ENCODE assay signal across 30 cellular contexts in the genomic region with DNA sequence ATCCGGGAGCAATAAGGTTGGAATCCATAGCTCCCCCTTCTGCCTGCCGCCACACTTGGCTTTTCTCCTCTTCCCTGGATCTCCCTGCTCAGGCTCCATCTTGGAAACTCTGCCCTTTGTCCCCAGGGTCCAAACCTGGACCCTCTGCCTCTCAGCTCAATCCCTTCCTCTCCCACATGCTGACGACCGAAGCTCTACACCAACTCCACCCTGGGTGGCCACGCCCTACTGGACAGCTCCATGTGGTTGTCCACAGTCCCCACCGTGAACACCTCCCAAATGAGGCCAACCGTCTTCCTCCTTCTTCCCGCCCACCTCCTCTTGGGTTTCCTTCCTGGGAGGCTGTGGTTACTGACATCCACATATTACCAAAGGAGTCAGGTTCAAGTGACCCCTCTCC. TPM values are rescaled to one million over a fixed set of nuclear protein-coding genes. Genes with fewer than 3 reads are reported as not detected.
"Had no signal": no experiment of that assay in that cellular context is flagged by ENCODE, and none has a peak within 500 bp of the region (broad histone marks: within the 10 kb centered on the region; RNA-seq: fewer than 3 reads in every experiment).

No MANE protein-coding gene starts in this region.

- H3K27ac ChIP-seq: ascending aorta, brain microvascular endothelial cell, heart right ventricle, lower lobe of right lung, thoracic aorta had no signal

- H3K36me3 Mint-ChIP-seq: type B pancreatic cell had no signal

- H3K27me3 Mint-ChIP-seq: type B pancreatic cell had no signal

- H3K4me3 Mint-ChIP-seq: activated CD4-positive, alpha-beta memory T cell treated with anti-CD3 and anti-CD28 coated beads for 36 hours; activated T-cell treated with anti-CD3 and anti-CD28 coated beads, Interleukin-2, amount 50 U/mL, for 72 hours; naive thymus-derived CD4-positive, alpha-beta T cell; neural crest cell; stimulated activated naive B cell treated with anti-CD40 and anti-IgM and Interleukin-4, amounts not matched to agents 10 μg/mL and 1 μg/mL and 100 μg/mL, for 72 hours; T-helper 1 cell treated with Interleukin-12 subunit alpha and Interleukin-12 subunit beta and Interleukin-4 antibody, amounts not matched to agents 30 μg/mL and 1 μg/mL, for 36 hours; type B pancreatic cell had no signal

- H3K4me1 Mint-ChIP-seq: naive thymus-derived CD4-positive, alpha-beta T cell had no signal

- H3K9me3 ChIP-seq: ascending aorta had no signal

- H3K4me1 ChIP-seq: heart right ventricle, lower lobe of right lung had no signal

- H3K4me2 ChIP-seq: smooth muscle cell had no signal

- H3K27ac Mint-ChIP-seq: activated CD4-positive, alpha-beta memory T cell treated with anti-CD3 and anti-CD28 coated beads for 36 hours; activated T-cell treated with anti-CD3 and anti-CD28 coated beads, Interleukin-2, amount 50 U/mL, for 72 hours; naive thymus-derived CD4-positive, alpha-beta T cell; stimulated activated naive B cell treated with anti-CD40 and anti-IgM and Interleukin-4, amounts not matched to agents 10 μg/mL and 1 μg/mL and 100 μg/mL, for 72 hours; T-helper 1 cell treated with Interleukin-12 subunit alpha and Interleukin-12 subunit beta and Interleukin-4 antibody, amounts not matched to agents 30 μg/mL and 1 μg/mL, for 36 hours; type B pancreatic cell had no signal

- FAIRE-seq: kidney had no signal

- H3K4me3 ChIP-seq: ascending aorta, heart right ventricle, lower lobe of right lung, smooth muscle cell, thoracic aorta had no signal

- H3K9me3 Mint-ChIP-seq: type B pancreatic cell had no signal

- DNase-seq: activated CD4-positive, alpha-beta memory T cell treated with anti-CD3 and anti-CD28 coated beads for 36 hours; activated CD4-positive, alpha-beta T cell treated with anti-CD3 and anti-CD28 coated beads for 48 hours; activated effector memory CD4-positive, alpha-beta T cell treated with anti-CD3 and anti-CD28 coated beads, Interleukin-2, amount 50 U/mL, for 16 hours; activated naive CD4-positive, alpha-beta T cell treated with anti-CD3 and anti-CD28 coated beads, Interleukin-2, amount 50 U/mL, for 16 hours; activated T-cell treated with anti-CD3 and anti-CD28 coated beads, Interleukin-2, amount 50 U/mL, for 72 hours; brain microvascular endothelial cell; central memory CD4-positive, alpha-beta T cell; effector CD4-positive, alpha-beta T cell; erythroblast; foreskin fibroblast; heart right ventricle; kidney; lower lobe of right lung; naive thymus-derived CD4-positive, alpha-beta T cell; stimulated activated CD4-positive, alpha-beta T cell treated with anti-CD3 and anti-CD28 coated beads, Interleukin-2, amount 100 ng/mL, for 48 hours; stimulated activated CD8-positive, alpha-beta memory T cell treated with anti-CD3 and anti-CD28 coated beads, Interleukin-4, amount 100 ng/mL, for 48 hours; stimulated activated naive B cell treated with anti-CD40 and anti-IgM and Interleukin-4, amounts not matched to agents 10 μg/mL and 1 μg/mL and 100 μg/mL, for 72 hours; T1000 had no signal

- ATAC-seq: activated T-cell treated with anti-CD3 and anti-CD28 coated beads, Interleukin-2, amount 50 U/mL, for 72 hours; heart right ventricle; left lobe of liver; lower lobe of right lung; naive thymus-derived CD4-positive, alpha-beta T cell; sciatic nerve; stimulated activated naive B cell treated with anti-CD40 and anti-IgM and Interleukin-4, amounts not matched to agents 10 μg/mL and 1 μg/mL and 100 μg/mL, for 72 hours had no signal

- H3K36me3 ChIP-seq: ascending aorta, brain microvascular endothelial cell, heart right ventricle, lower lobe of right lung, thoracic aorta had no signal

- H3K27me3 ChIP-seq: ascending aorta, brain microvascular endothelial cell had no signal

RNA-seq across cellular contexts. Expression of a gene that starts 22.6 kb away (rescaled TPM):
- total RNA-seq: neural crest cell had no signal

RNA-seq across cellular contexts. Expression of a gene that starts 51.4 kb away (rescaled TPM):
- total RNA-seq: activated T-cell treated with anti-CD3 and anti-CD28 coated beads, Interleukin-2, amount 50 U/mL, for 72 hours; ascending aorta; fibroblast of lung; left lobe of liver; mesenteric fat pad; neural crest cell; osteoblast; posterior vena cava; smooth muscle cell had no signal
- polyA plus RNA-seq: fibroblast of lung; naive thymus-derived CD4-positive, alpha-beta T cell; smooth muscle cell had no signal
